In the genomic region with DNA sequence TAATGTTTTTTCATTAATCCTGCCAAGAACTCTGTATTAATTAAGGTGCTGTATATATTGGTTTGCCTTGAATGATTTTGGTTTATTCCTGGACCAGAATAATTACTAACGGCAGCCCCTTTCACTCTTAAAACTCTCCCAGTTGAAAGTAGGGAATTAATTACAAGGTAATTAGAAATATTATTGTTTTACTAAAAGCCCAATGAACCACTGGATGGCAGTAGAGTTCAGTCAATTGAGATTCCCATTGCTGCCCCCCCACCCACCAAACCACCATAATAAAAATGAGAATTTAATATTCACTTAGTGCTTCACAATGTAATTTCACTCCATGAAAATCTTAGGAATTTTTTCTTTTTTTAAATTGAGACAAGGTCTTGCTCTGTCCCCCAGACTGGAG, we compare ENCODE assay signal across 7 cellular contexts. TPM values are rescaled to one million over a fixed set of nuclear protein-coding genes. Genes with fewer than 3 reads are reported as not detected.
DNase-seq lines count a peak whose midpoint lies in the region; TF ChIP-seq lines count a peak whose summit lies in the region.

No MANE protein-coding gene starts in this region.

- peaks cover 32 to 55% (median 49%) of the 10 kb centered on the region in 3 donors for H3K36me3 Mint-ChIP-seq in immature natural killer cell

- H3K9me3 ChIP-seq in adipocyte (ENCODE audit: control insufficient read depth, low read length) (no peaks in the 10 kb centered on the region), testis (no peaks in the 10 kb centered on the region)

- WGBS in testis, 2 donors, result 38 to 47% methylated on average over 1 of the region's 1 CpG

- H3K4me1 ChIP-seq in adipocyte (ENCODE audit: control insufficient read depth, insufficient read depth, low read length) (peaks cover 13% of the 10 kb centered on the region), testis (no peaks in the 10 kb centered on the region)

- H3K27me3 ChIP-seq in adipocyte (replicated peaks; ENCODE audit: control insufficient read depth, insufficient read depth, low read length) (no peaks in the 10 kb centered on the region), testis (no peaks in the 10 kb centered on the region)

- TF ChIP-seq POLR2A in testis (IDR thresholded peaks at IDR 0.05), result no peak

- H3K4me1 Mint-ChIP-seq in immature natural killer cell, result no peaks in the 10 kb centered on the region

- H3K9ac ChIP-seq in adipocyte (ENCODE audit: low read length), result no peak overlapping the region

- no peaks in the 10 kb centered on the region for H3K9me3 Mint-ChIP-seq in immature natural killer cell

- no peak overlapping the region for H3K4me3 Mint-ChIP-seq in immature natural killer cell

- peaks cover 0 to 2% (median 0%) of the 10 kb centered on the region in 3 donors for H3K27me3 Mint-ChIP-seq in immature natural killer cell (ENCODE audit: low read depth in 3 of 3)

- TF ChIP-seq CTCF in testis (IDR thresholded peaks at IDR 0.05), result peak; percentile 44 to 67 (median 52)

- no peak overlapping the region for H3K4me3 ChIP-seq in adipocyte (ENCODE audit: low read length)
- no peak overlapping the region for H3K4me3 ChIP-seq in testis

- H3K36me3 ChIP-seq in adipocyte (ENCODE audit: control insufficient read depth, insufficient read depth, low read length, severe bottlenecking), result peaks cover 76% of the 10 kb centered on the region
- no peaks in the 10 kb centered on the region for H3K36me3 ChIP-seq in testis (ENCODE audit: low read depth, missing control alignments)

- H3K27ac Mint-ChIP-seq in immature natural killer cell, result no peak overlapping the region

- DNase-seq in EL, result peak; percentile 38
- peak; percentile 31 for DNase-seq in LHCN-M2 (ENCODE audit: low read depth)
- peak; percentile 81 for DNase-seq in adipocyte (ENCODE audit: low read depth)
- DNase-seq in immature natural killer cell, result peak; percentile 8 to 32 (median 28)
- no peak for DNase-seq in testis
- no peak for DNase-seq in foreskin melanocyte
- no peak for DNase-seq in NCI-H1436 treated with DMSO at 0.1 percent for 48 hours (lab: John Stamatoyannopoulos, UW)

- intact Hi-C loops in testis (cut with DNase I; ENCODE audit: low total_unique reads), result loop anchor here (10.0 kb wide), 1 partner anchor 150 kb away; no protein-coding TSS in a partner anchor

- H3K27ac ChIP-seq in testis, result no peak overlapping the region

RNA-seq across cellular contexts. Expression of a gene that starts 13.7 kb away (rescaled TPM):
- total RNA-seq in LHCN-M2 (2014; rRNA removed) (9.2 and 11.7 TPM in 2 replicates), testis (10 to 100 TPM; 17.9 to 19.8 TPM)
- 9.1 TPM for polyA plus RNA-seq in LHCN-M2 (2012)
- polyA plus RNA-seq in immature natural killer cell (1 to 10 TPM; 3.6 to 5.4 (median 4.4) TPM), testis (ENCODE audit: insufficient read depth, low read depth, low replicate concordance) (7.0 TPM)

RNA-seq across cellular contexts. Expression of a gene that starts 55.9 kb away (rescaled TPM):
- total RNA-seq in LHCN-M2 (2014; rRNA removed) (24.9 and 34.3 TPM in 2 replicates), testis (10 to 100 TPM; 54.8 to 67.5 TPM)
- 12.2 TPM for polyA plus RNA-seq in LHCN-M2 (2012)
- polyA plus RNA-seq in immature natural killer cell (100 to 1,000 TPM in 1 of 3 donors, 10 to 100 TPM in 2; 76.8 to 128 (median 92.9) TPM), testis (ENCODE audit: insufficient read depth, low read depth, low replicate concordance) (32.8 TPM)

RNA-seq across cellular contexts. Expression of a gene that starts 57.6 kb away (rescaled TPM):
- total RNA-seq in LHCN-M2 (2014; rRNA removed) (11.5 and 13.8 TPM in 2 replicates), testis (10 to 100 TPM; 13.1 to 13.9 TPM)
- polyA plus RNA-seq in LHCN-M2 (2012), result 4.0 TPM
- polyA plus RNA-seq in immature natural killer cell (1 to 10 TPM; 1.7 to 9.0 (median 2.3) TPM), testis (ENCODE audit: insufficient read depth, low read depth, low replicate concordance) (10.6 TPM)

Comparison
In these comparisons a context has a peak if more than half of its experiments do, and no peak if none do; other contexts are left out.
1. DNase-seq: peak in EL (single experiment), LHCN-M2 (single experiment), adipocyte (single experiment) and immature natural killer cell (3 of 3); none in testis (single experiment), foreskin melanocyte (single experiment) and NCI-H1436 treated with DMSO at 0.1 percent for 48 hours (single experiment).